Comparison of ENCODE assay signal across 15 cellular contexts in genomic region chr2:237279012-237279768, GRCh38.
DNase-seq lines count a peak whose midpoint lies in the region; ATAC-seq and TF ChIP-seq lines count a peak whose summit lies in the region.
"Had no signal": no experiment of that assay in that cellular context is flagged by ENCODE, and none has a peak within 500 bp of the region (broad histone marks: within the 10 kb centered on the region; RNA-seq: fewer than 3 reads in every experiment).

No MANE protein-coding gene starts in this region.

- H3K9me3 ChIP-seq in RWPE2 (ENCODE audit: severe bottlenecking) (no peaks in the 10 kb centered on the region), transverse colon (no peaks in the 10 kb centered on the region)

- peak overlapping the region; percentile 51 for H3K27ac ChIP-seq in RWPE2 (ENCODE audit: poor library complexity, severe bottlenecking)
- peak overlapping the region; percentile 64 to 84 (median 70) for H3K27ac ChIP-seq in transverse colon

- TF ChIP-seq CTCF in RWPE2 (IDR thresholded peaks at IDR 0.05; ENCODE audit: poor library complexity, severe bottlenecking) (no peak), fibroblast of mammary gland (conservative IDR thresholded peaks at IDR 0.05; ENCODE audit: control insufficient read depth, insufficient read depth, low read depth, low read length) (no peak), nephron (IDR thresholded peaks at IDR 0.05; ENCODE audit: unreplicated experiment in 3 of 3) (no peak), transverse colon (IDR thresholded peaks at IDR 0.05) (no peak)

- intact Hi-C loops in transverse colon (cut with DNase I; ENCODE audit: low total_unique reads): no loop called here

- H3K36me3 ChIP-seq in RWPE2 (ENCODE audit: low read depth) (no peaks in the 10 kb centered on the region), transverse colon (no peaks in the 10 kb centered on the region)

- no peak for ATAC-seq in RWPE2 (ENCODE audit: low read depth)
- no peak for ATAC-seq in HG03439 (IDR thresholded peaks at IDR 0.05; ENCODE audit: unreplicated experiment)
- no peak for ATAC-seq in GM18520 (IDR thresholded peaks at IDR 0.05; ENCODE audit: unreplicated experiment)
- ATAC-seq: natural killer cell, T-helper 17 cell had no signal

- H3K4me3 ChIP-seq in RWPE2 (ENCODE audit: severe bottlenecking) (no peak overlapping the region), fibroblast of mammary gland (ENCODE audit: control insufficient read depth, low read depth, low read length) (no peak overlapping the region), transverse colon (no peak overlapping the region)

- peaks cover 4% of the 10 kb centered on the region for H3K27me3 Mint-ChIP-seq in nephron (ENCODE audit: low read depth)

- no peak for TF ChIP-seq POLR2A in transverse colon (IDR thresholded peaks at IDR 0.05)

- H3K4me3 Mint-ChIP-seq in nephron: peak overlapping the region; percentile 18 to 40 (median 33)
- H3K4me3 Mint-ChIP-seq: B cell; central memory CD8-positive, alpha-beta T cell; natural killer cell had no signal

- TF ChIP-seq EP300 in transverse colon (IDR thresholded peaks at IDR 0.05; ENCODE audit: low read depth): no peak

- peaks cover 4% of the 10 kb centered on the region for H3K36me3 Mint-ChIP-seq in nephron (ENCODE audit: low read depth)
- H3K36me3 Mint-ChIP-seq: natural killer cell had no signal

- H3K27ac Mint-ChIP-seq in nephron: peak overlapping the region; percentile 83 to 92 (median 87)
- H3K27ac Mint-ChIP-seq: B cell, natural killer cell, T-helper 17 cell had no signal

- DNase-seq in RWPE2 (ENCODE audit: low spot score) (no peak), fibroblast of mammary gland (ENCODE audit: low read depth) (peak; percentile 81), transverse colon (no peak), OCI-M2 (lab: John Stamatoyannopoulos, UW; ENCODE audit: unreplicated experiment) (no peak), NCI-H2196 treated with DMSO at 0.1 percent for 48 hours (lab: John Stamatoyannopoulos, UW; ENCODE audit: unreplicated experiment) (no peak)
- DNase-seq: activated CD4-positive, CD25-positive, alpha-beta regulatory T cell treated with anti-CD3 and anti-CD28 coated beads, Interleukin-2, amount 50 U/mL, for 72 hours; activated naive CD4-positive, alpha-beta T cell treated with anti-CD3 and anti-CD28 coated beads, Interleukin-2, amount 50 U/mL, for 16 hours; natural killer cell; NCI-H2081 treated with DMSO at 0.1 percent for 48 hours; T-helper 17 cell had no signal

- peaks cover 9% of the 10 kb centered on the region for H3K9me3 Mint-ChIP-seq in nephron
- H3K9me3 Mint-ChIP-seq: central memory CD8-positive, alpha-beta T cell; natural killer cell had no signal

- WGBS in transverse colon (ENCODE audit: low coverage in 1 of 2), 2 donors: 66 to 75% methylated on average over 7 to 9 of the region's 9 CpGs

- H3K27me3 ChIP-seq in RWPE2 (ENCODE audit: insufficient read depth, poor library complexity, severe bottlenecking) (no peaks in the 10 kb centered on the region), transverse colon (no peaks in the 10 kb centered on the region)

- in situ Hi-C loops in transverse colon (cut with MboI; ENCODE audit: low pct_ligation_motif_present in 1 of 4, low pct_unique_long_range_greater_than_20kb in 1 of 4, low sequenced_read_pairs in 3 of 4): no loop called here

- H3K4me1 ChIP-seq in RWPE2 (ENCODE audit: insufficient read depth, poor library complexity, severe bottlenecking) (peaks cover 24% of the 10 kb centered on the region), transverse colon (peaks cover 4 to 17% (median 7%) of the 10 kb centered on the region in 4 donors)

- H3K4me1 Mint-ChIP-seq in nephron: peaks cover 51% of the 10 kb centered on the region
- H3K4me1 Mint-ChIP-seq: B cell; central memory CD8-positive, alpha-beta T cell; natural killer cell; T-helper 17 cell had no signal
